ENCODE assay signal across 25 cellular contexts in the genomic region with DNA sequence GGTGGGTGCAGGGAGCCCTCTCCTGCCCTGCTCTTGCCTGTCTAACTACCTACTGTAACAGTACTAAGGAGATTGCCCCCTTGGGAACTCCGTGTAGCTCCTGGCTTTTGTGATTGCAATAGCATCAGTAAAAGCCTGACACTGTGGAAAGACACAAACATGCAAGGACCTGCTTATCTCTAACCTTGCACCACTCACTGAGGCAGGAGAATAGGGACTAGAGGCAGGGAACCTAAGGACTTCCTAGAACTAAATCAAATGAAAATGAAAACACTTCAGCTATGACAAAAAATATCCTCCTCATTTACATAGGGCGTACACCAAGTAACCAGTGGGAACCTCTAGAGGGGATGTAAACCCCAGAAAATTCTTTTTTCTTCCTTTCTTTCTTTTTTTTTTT. TPM values are rescaled to one million over a fixed set of nuclear protein-coding genes. Genes with fewer than 3 reads are reported as not detected.
A peak's percentile ranks its signal among the peaks of the same experiment; 100 is the strongest.
DNase-seq lines count a peak whose midpoint lies in the region; ATAC-seq, FAIRE-seq and TF ChIP-seq lines count a peak whose summit lies in the region.
"Had no signal": no experiment of that assay in that cellular context is flagged by ENCODE, and none has a peak within 500 bp of the region (broad histone marks: within the 10 kb centered on the region; RNA-seq: fewer than 3 reads in every experiment).

No MANE protein-coding gene starts in this region.

- H3K4me1 ChIP-seq in BLaER1: peaks cover 56% of the 10 kb centered on the region
- H3K4me1 ChIP-seq: left ventricle myocardium inferior, suprapubic skin, uterus had no signal

- no peaks in the 10 kb centered on the region for H3K36me3 ChIP-seq in BLaER1
- H3K36me3 ChIP-seq: left ventricle myocardium inferior, neutrophil, suprapubic skin, uterus had no signal

- H3K9me3 ChIP-seq in BLaER1: no peaks in the 10 kb centered on the region
- H3K9me3 ChIP-seq: left ventricle myocardium inferior, neutrophil, suprapubic skin, uterus had no signal

- no peak for TF ChIP-seq CTCF in activated B cell treated with CpG ODN at 0.5 μM for 24 hours (IDR thresholded peaks at IDR 0.05)

- H3K27ac Mint-ChIP-seq in activated B cell treated with CpG ODN at 0.5 μM for 24 hours: peak overlapping the region; percentile 90
- H3K27ac Mint-ChIP-seq: activated naive CD8-positive, alpha-beta T cell treated with anti-CD3 and anti-CD28 coated beads for 36 hours; activated T-helper 1 cell treated with anti-CD3 and anti-CD28 coated beads, Interleukin-12 subunit alpha, Interleukin-12 subunit beta, Interleukin-2, Interleukin-4 antibody, amounts not matched to agents 30 ng/mL and 10 ng/mL and 1 ng/mL, durations not matched to agents 14 hours and 24 hours and 36 hours; T-helper 2 cell treated with Interferon-gamma antibody and Interleukin-4, amounts not matched to agents 5 μg/mL and 100 μg/mL, for 36 hours had no signal

- peak overlapping the region; percentile 53 for H3K4me3 Mint-ChIP-seq in activated B cell treated with CpG ODN at 0.5 μM for 24 hours
- H3K4me3 Mint-ChIP-seq: activated naive CD8-positive, alpha-beta T cell treated with anti-CD3 and anti-CD28 coated beads for 36 hours; activated T-helper 1 cell treated with anti-CD3 and anti-CD28 coated beads, Interleukin-12 subunit alpha, Interleukin-12 subunit beta, Interleukin-2, Interleukin-4 antibody, amounts not matched to agents 30 ng/mL and 10 ng/mL and 1 ng/mL, durations not matched to agents 14 hours and 24 hours and 36 hours; effector memory CD8-positive, alpha-beta T cell; T-helper 2 cell treated with Interferon-gamma antibody and Interleukin-4, amounts not matched to agents 5 μg/mL and 100 μg/mL, for 36 hours had no signal

- no peaks in the 10 kb centered on the region for H3K27me3 Mint-ChIP-seq in activated B cell treated with CpG ODN at 0.5 μM for 24 hours
- H3K27me3 Mint-ChIP-seq: activated naive CD8-positive, alpha-beta T cell treated with anti-CD3 and anti-CD28 coated beads for 36 hours; effector memory CD8-positive, alpha-beta T cell had no signal

- CTCF ChIA-PET in activated B cell treated with CpG ODN at 0.5 μM for 24 hours (lab: Charles Lee): interaction anchor here (1.0 kb wide), 1 partner anchor 75 kb away, joined by 3 read pairs; no protein-coding TSS in a partner anchor

- H3K9me3 Mint-ChIP-seq in activated B cell treated with CpG ODN at 0.5 μM for 24 hours: no peaks in the 10 kb centered on the region
- H3K9me3 Mint-ChIP-seq: activated naive CD8-positive, alpha-beta T cell treated with anti-CD3 and anti-CD28 coated beads for 36 hours; activated T-helper 1 cell treated with anti-CD3 and anti-CD28 coated beads, Interleukin-12 subunit alpha, Interleukin-12 subunit beta, Interleukin-2, Interleukin-4 antibody, amounts not matched to agents 30 ng/mL and 10 ng/mL and 1 ng/mL, durations not matched to agents 14 hours and 24 hours and 36 hours; effector memory CD8-positive, alpha-beta T cell; T-helper 2 cell treated with Interferon-gamma antibody and Interleukin-4, amounts not matched to agents 5 μg/mL and 100 μg/mL, for 36 hours had no signal

- no peaks in the 10 kb centered on the region for H4K20me1 ChIP-seq in BLaER1

- DNase-seq in GM18507 (ENCODE audit: extremely low spot score, insufficient read length, low read depth): no peak
- DNase-seq in activated B cell treated with CpG ODN at 0.5 μM for 24 hours: no peak
- no peak for DNase-seq in SK-N-DZ (ENCODE audit: low spot score)
- DNase-seq in kidney tubule cell (ENCODE audit: low spot score): no peak
- no peak for DNase-seq in stimulated activated CD4-positive, alpha-beta T cell treated with anti-CD3 and anti-CD28 coated beads, Interleukin-12 subunit alpha, Interleukin-12 subunit beta, amount 100 ng/mL, for 4 hours
- DNase-seq: activated naive CD8-positive, alpha-beta T cell treated with anti-CD3 and anti-CD28 coated beads for 36 hours; effector memory CD8-positive, alpha-beta T cell; GF-D8; glutamatergic neuron; left ventricle myocardium inferior; NCI-H2029; NCI-H510A; PC-9; stimulated activated CD8-positive, alpha-beta memory T cell treated with anti-CD3 and anti-CD28 coated beads, Interleukin-4, amount 100 ng/mL, for 48 hours; uterus had no signal

- POLR2A ChIA-PET in activated B cell treated with CpG ODN at 0.5 μM for 24 hours (lab: Charles Lee): interaction anchor here (0.6 to 4.0 kb wide), 8 partner anchors 9 to 407 kb away, joined by 3 to 58 read pairs (median 6); a partner anchor contains a TSS

- H3K9ac ChIP-seq in BLaER1: no peak overlapping the region

- peaks cover 37% of the 10 kb centered on the region for H3K4me1 Mint-ChIP-seq in activated B cell treated with CpG ODN at 0.5 μM for 24 hours
- H3K4me1 Mint-ChIP-seq: activated naive CD8-positive, alpha-beta T cell treated with anti-CD3 and anti-CD28 coated beads for 36 hours had no signal

- no peaks in the 10 kb centered on the region for H3K36me3 Mint-ChIP-seq in activated B cell treated with CpG ODN at 0.5 μM for 24 hours (ENCODE audit: low read depth)
- H3K36me3 Mint-ChIP-seq: activated naive CD8-positive, alpha-beta T cell treated with anti-CD3 and anti-CD28 coated beads for 36 hours had no signal

- FAIRE-seq in GM18507 (lab: Jason Lieb, UNC): peak; percentile 66
- FAIRE-seq: GM19239 had no signal

- H3K27ac ChIP-seq in BLaER1: peak overlapping the region; percentile 91
- H3K27ac ChIP-seq: left ventricle myocardium inferior, PC-9, suprapubic skin, uterus had no signal

- H3K27me3 ChIP-seq in BLaER1: no peaks in the 10 kb centered on the region
- H3K27me3 ChIP-seq: neutrophil, suprapubic skin, uterus had no signal

- peak; percentile 46 for ATAC-seq in HG03432 (IDR thresholded peaks at IDR 0.05; ENCODE audit: unreplicated experiment)
- peak; percentile 75 for ATAC-seq in activated B cell treated with CpG ODN at 0.5 μM for 24 hours (ENCODE audit: low read depth)
- no peak for ATAC-seq in GM18520 (IDR thresholded peaks at IDR 0.05; ENCODE audit: unreplicated experiment)
- ATAC-seq: effector memory CD8-positive, alpha-beta T cell; HCT116 had no signal

- intact Hi-C loops in activated B cell treated with CpG ODN at 0.5 μM for 24 hours (cut with micrococcal nuclease): loop anchor here (2.0 kb wide), 2 partner anchors 30 to 74 kb away; a partner anchor contains a TSS

- H3K4me2 ChIP-seq in BLaER1: peak overlapping the region; percentile 79
- H3K4me2 ChIP-seq: PC-9, smooth muscle cell had no signal

- H3K4me3 ChIP-seq in BLaER1: no peak overlapping the region
- H3K4me3 ChIP-seq: left ventricle myocardium inferior, PC-9, smooth muscle cell, suprapubic skin, uterus had no signal

RNA-seq across cellular contexts. Expression of a gene that starts 28.5 kb away (rescaled TPM):
- 114 and 115 TPM in 2 replicates for total RNA-seq in activated B cell treated with CpG ODN at 0.5 μM for 24 hours
- polyA plus RNA-seq in SK-N-DZ (2014; cell fraction: cytosol; rRNA removed): 3,823 and 4,070 TPM in 2 replicates
- 973 and 1,840 TPM in 2 replicates for polyA plus RNA-seq in SK-N-DZ (2014; cell fraction: nucleus; rRNA removed)

RNA-seq across cellular contexts. Expression of a gene that starts 29.2 kb away (rescaled TPM):
- 916 and 951 TPM in 2 replicates for total RNA-seq in activated B cell treated with CpG ODN at 0.5 μM for 24 hours
- 4,089 and 4,487 TPM in 2 replicates for polyA plus RNA-seq in SK-N-DZ (2014; cell fraction: cytosol; rRNA removed)
- 1,364 and 1,619 TPM in 2 replicates for polyA plus RNA-seq in SK-N-DZ (2014; cell fraction: nucleus; rRNA removed)

RNA-seq across cellular contexts. Expression of a gene that starts 49.8 kb away (rescaled TPM):
- total RNA-seq in activated B cell treated with CpG ODN at 0.5 μM for 24 hours: 64.2 and 79.9 TPM in 2 replicates
- polyA plus RNA-seq in SK-N-DZ (2014; cell fraction: cytosol; rRNA removed): 39.9 and 61.0 TPM in 2 replicates
- 254 and 255 TPM in 2 replicates for polyA plus RNA-seq in SK-N-DZ (2014; cell fraction: nucleus; rRNA removed)
